In the genomic region with DNA sequence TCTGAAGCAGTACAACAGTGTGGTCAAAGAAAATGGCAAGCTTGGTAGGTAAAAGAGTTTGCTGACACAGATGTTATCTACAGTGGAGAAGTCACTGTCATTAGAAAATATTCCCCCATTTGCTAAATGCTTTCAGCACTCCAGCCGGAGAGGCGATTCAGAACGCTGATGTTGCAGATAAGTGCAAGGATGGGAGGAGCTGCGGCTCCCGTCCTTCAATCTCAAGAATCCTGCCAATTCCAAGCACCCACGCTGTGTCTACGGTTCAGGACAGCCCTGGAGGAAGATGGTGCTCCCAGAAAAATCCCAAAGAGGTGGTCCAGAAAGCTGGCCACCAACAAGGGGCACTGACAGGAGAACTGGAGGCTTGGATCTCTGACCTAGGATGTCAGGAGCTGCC, we compare ENCODE assay signal across 17 cellular contexts.
A peak's percentile ranks its signal among the peaks of the same experiment; 100 is the strongest.
DNase-seq lines count a peak whose midpoint lies in the region; ATAC-seq, FAIRE-seq and TF ChIP-seq lines count a peak whose summit lies in the region.
"Had no signal": no experiment of that assay in that cellular context is flagged by ENCODE, and none has a peak within 500 bp of the region (broad histone marks: within the 10 kb centered on the region; RNA-seq: fewer than 3 reads in every experiment).

No MANE protein-coding gene starts in this region.

- peak overlapping the region in 1 of 8 donors; percentile 8 for H3K4me3 Mint-ChIP-seq in CD4-positive, alpha-beta memory T cell

- no peak overlapping the region for H3K23ac ChIP-seq in IMR-90 (ENCODE audit: low read depth, low read length)

- H2BK15ac ChIP-seq in IMR-90 (ENCODE audit: low read depth, low read length) = no peak overlapping the region

- TF ChIP-seq POLR2A in IMR-90 (IDR thresholded peaks at IDR 0.05; ENCODE audit: low read depth, low read length) = no peak

- DNase-seq in CD4-positive, alpha-beta memory T cell = no peak
- no peak for DNase-seq in IMR-90
- no peak for DNase-seq in keratinocyte (ENCODE audit: low read depth, low spot score)
- no peak for DNase-seq in hepatic stellate cell (ENCODE audit: low spot score)
- DNase-seq in NCI-H510A treated with DMSO at 0.1 percent for 48 hours (lab: John Stamatoyannopoulos, UW) = no peak
- DNase-seq: BE2C, GDM1, GOT3, MM.1S, NCI-H1092 treated with DMSO at 0.1 percent for 48 hours, NCI-H2081 treated with DMSO at 0.1 percent for 48 hours, NCI-H524 had no signal

- no peaks in the 10 kb centered on the region for H3K79me2 ChIP-seq in keratinocyte (ENCODE audit: control insufficient read depth, insufficient read depth, low read length)

- H2BK20ac ChIP-seq in IMR-90 (ENCODE audit: low read depth, low read length) = no peak overlapping the region

- no peaks in the 10 kb centered on the region for H3K9me3 Mint-ChIP-seq in CD4-positive, alpha-beta memory T cell

- H3K9ac ChIP-seq in IMR-90 (ENCODE audit: low read depth, low read length) = no peak overlapping the region
- H3K9ac ChIP-seq in keratinocyte (ENCODE audit: control insufficient read depth, extremely low read depth, insufficient read depth, low read length) = no peak overlapping the region

- no peak overlapping the region for H3K18ac ChIP-seq in IMR-90 (ENCODE audit: low read depth, low read length)

- BruUV-seq in IMR-90 (replicated peaks; lab: Mats Ljungman, UMichigan) = no TSS peak

- dilution Hi-C loops in IMR-90 (cut with HindIII; ENCODE audit: low sequenced_read_pairs, unreplicated experiment) (no loop called here), keratinocyte (cut with MboI; ENCODE audit: extremely low pct_ligation_motif_present, low sequenced_read_pairs) (no loop called here)

- ATAC-seq in IMR-90 (ENCODE audit: low read depth) = no peak
- no peak for ATAC-seq in GM18520 (IDR thresholded peaks at IDR 0.05; ENCODE audit: unreplicated experiment)

- WGBS in IMR-90 (ENCODE audit: extremely low coverage in 2 of 2, insufficient read length in 1 of 2), 2 experiments = 69% methylated on average over 3 of the region's 7 CpGs; no CpG with 5 or more reads in 1 of the 2 experiments

- no peak for TF ChIP-seq RAD21 in IMR-90 (IDR thresholded peaks at IDR 0.05; ENCODE audit: low read length)

- H3K79me1 ChIP-seq in IMR-90 (ENCODE audit: low read depth in 1 of 2, low read length in 2 of 2) = no peaks in the 10 kb centered on the region

- intact Hi-C loops in CD4-positive, alpha-beta memory T cell (cut with micrococcal nuclease) = loop anchor here (2.0 kb wide), 1 partner anchor 29 kb away; no protein-coding TSS in a partner anchor
- intact Hi-C loops in IMR-90 (cut with micrococcal nuclease) = no loop called here

- no peak overlapping the region for H2AK5ac ChIP-seq in IMR-90 (ENCODE audit: low read depth, low read length)

- no peak overlapping the region for H4K91ac ChIP-seq in IMR-90 (ENCODE audit: insufficient read depth, low read depth, low read length)

- H3K14ac ChIP-seq in IMR-90 (replicated peaks; ENCODE audit: low read depth, low read length) = no peak overlapping the region

- peaks cover 49% of the 10 kb centered on the region for H3K4me1 ChIP-seq in CD4-positive, alpha-beta memory T cell (ENCODE audit: insufficient read depth, low read length)
- H3K4me1 ChIP-seq in IMR-90 (ENCODE audit: control insufficient read depth, insufficient read depth, low read length) = no peaks in the 10 kb centered on the region
- no peaks in the 10 kb centered on the region for H3K4me1 ChIP-seq in keratinocyte (ENCODE audit: control insufficient read depth, extremely low read depth, insufficient read depth, low read length)
- H3K4me1 ChIP-seq: BE2C, SJSA1 had no signal

- FAIRE-seq in keratinocyte (lab: Jason Lieb, UNC) = peak; percentile 5
- FAIRE-seq: GM12891, GM18507 had no signal

- H3K4me1 Mint-ChIP-seq in CD4-positive, alpha-beta memory T cell = peaks cover 39 to 63% (median 50%) of the 10 kb centered on the region in 4 donors

- no peak overlapping the region for H2AK9ac ChIP-seq in IMR-90 (replicated peaks; ENCODE audit: low read depth, low read length, poor library complexity)

- no peak overlapping the region for H4K5ac ChIP-seq in IMR-90 (ENCODE audit: low read depth, low read length)

- no peak overlapping the region for H4K8ac ChIP-seq in IMR-90 (ENCODE audit: low read depth in 2 of 2, low read length in 2 of 2)

- TF ChIP-seq CTCF in IMR-90 (conservative IDR thresholded peaks at IDR 0.05; ENCODE audit: low read depth, low read length) (no peak), keratinocyte (optimal IDR thresholded peaks at IDR 0.05 in 1 of 3, IDR thresholded peaks at IDR 0.05 in 1 of 3, conservative IDR thresholded peaks at IDR 0.05 in 1 of 3; ENCODE audit: extremely low read depth in 1 of 3, insufficient read depth in 2 of 3, low read length in 3 of 3) (no peak)

- peak overlapping the region; percentile 12 for H3K27ac ChIP-seq in CD4-positive, alpha-beta memory T cell (ENCODE audit: low read depth, low read length)
- H3K27ac ChIP-seq in IMR-90 (ENCODE audit: insufficient read depth, low read length) (no peak overlapping the region), keratinocyte (ENCODE audit: control insufficient read depth, insufficient read depth, low read length) (no peak overlapping the region), skin epidermis (peak overlapping the region in 11 of 21 experiments; percentile 17 to 77 (median 63))
- H3K27ac ChIP-seq: SJSA1 had no signal

- no peak overlapping the region for H3K56ac ChIP-seq in IMR-90 (ENCODE audit: extremely low read depth, insufficient read depth, low read length)

- H3K4me2 ChIP-seq in IMR-90 (ENCODE audit: low read depth, low read length) (no peak overlapping the region), keratinocyte (ENCODE audit: control insufficient read depth, extremely low read depth, insufficient read depth, low read depth, low read length) (no peak overlapping the region)

- H4K20me1 ChIP-seq in IMR-90 (ENCODE audit: insufficient read depth, low read length) (no peaks in the 10 kb centered on the region), keratinocyte (ENCODE audit: control insufficient read depth, extremely low read depth, insufficient read depth, low read length) (no peaks in the 10 kb centered on the region)

- POLR2A ChIA-PET in CD4-positive, alpha-beta memory T cell (lab: Charles Lee; ENCODE audit: partially characterized antibody) = interaction anchor here (4.5 to 8.8 kb wide), 3 partner anchors 29 to 75 kb away, joined by 36 to 112 read pairs (median 90); partner anchors contain the start of gene ZFP36L1
- POLR2A ChIA-PET in IMR-90 (lab: Charles Lee; ENCODE audit: unreplicated experiment) = no interaction called here

- in situ Hi-C loops in IMR-90 (cut with MboI; ENCODE audit: low sequenced_read_pairs) = no loop called here

- no peaks in the 10 kb centered on the region for H3K9me3 ChIP-seq in CD4-positive, alpha-beta memory T cell (ENCODE audit: control insufficient read depth in 1 of 2, low read length in 2 of 2)
- H3K9me3 ChIP-seq in IMR-90 (ENCODE audit: control insufficient read depth, insufficient read depth, low read length) (no peaks in the 10 kb centered on the region), keratinocyte (ENCODE audit: control insufficient read depth, low read depth, low read length) (no peaks in the 10 kb centered on the region)
- H3K9me3 ChIP-seq: BE2C, SJSA1 had no signal

- H3K9me1 ChIP-seq in IMR-90 (ENCODE audit: insufficient read depth, low read length) (no peaks in the 10 kb centered on the region), keratinocyte (ENCODE audit: control insufficient read depth, extremely low read depth, insufficient read depth, low read length) (no peaks in the 10 kb centered on the region)

- H2AFZ ChIP-seq in IMR-90 (replicated peaks; ENCODE audit: low read length, poor library complexity) (peak overlapping the region; percentile 14), keratinocyte (ENCODE audit: control insufficient read depth, low read length) (peak overlapping the region; percentile 12)

- H2BK5ac ChIP-seq in IMR-90 (ENCODE audit: low read depth, low read length, poor library complexity, severe bottlenecking) = no peak overlapping the region

- no peaks in the 10 kb centered on the region for H3K36me3 ChIP-seq in CD4-positive, alpha-beta memory T cell (ENCODE audit: insufficient read depth, low read length)
- H3K36me3 ChIP-seq in IMR-90 (ENCODE audit: control insufficient read depth, insufficient read depth, low read length) (no peaks in the 10 kb centered on the region), keratinocyte (ENCODE audit: control insufficient read depth in 2 of 2, extremely low read depth in 1 of 2, insufficient read depth in 2 of 2, low read length in 2 of 2) (no peaks in the 10 kb centered on the region)
- H3K36me3 ChIP-seq: BE2C, SJSA1 had no signal

- no peaks in the 10 kb centered on the region for H3K27me3 Mint-ChIP-seq in CD4-positive, alpha-beta memory T cell

- peak overlapping the region in 6 of 7 donors; percentile 48 to 89 (median 85) for H3K27ac Mint-ChIP-seq in CD4-positive, alpha-beta memory T cell

- no peaks in the 10 kb centered on the region for H3K36me3 Mint-ChIP-seq in CD4-positive, alpha-beta memory T cell

- no peaks in the 10 kb centered on the region for H3K27me3 ChIP-seq in CD4-positive, alpha-beta memory T cell (ENCODE audit: insufficient read depth, low read length)
- no peaks in the 10 kb centered on the region; the same call in 1 of the 2 replicates for H3K27me3 ChIP-seq in IMR-90 (ENCODE audit: control insufficient read depth, insufficient read depth, low read length)
- H3K27me3 ChIP-seq in keratinocyte (ENCODE audit: control insufficient read depth, extremely low read depth, insufficient read depth, low read length) = no peaks in the 10 kb centered on the region
- H3K27me3 ChIP-seq: BE2C, SJSA1 had no signal

- H2BK120ac ChIP-seq in IMR-90 (ENCODE audit: low read depth, low read length) = no peak overlapping the region

- H3K4ac ChIP-seq in IMR-90 (ENCODE audit: low read depth, low read length) = no peak overlapping the region

- no peak overlapping the region for H3K4me3 ChIP-seq in CD4-positive, alpha-beta memory T cell (ENCODE audit: low read length in 2 of 2)
- H3K4me3 ChIP-seq in IMR-90 (ENCODE audit: insufficient read depth, low read depth, low read length) (no peak overlapping the region), keratinocyte (ENCODE audit: control insufficient read depth in 2 of 3, extremely low read depth in 1 of 3, insufficient read depth in 2 of 3, low read depth in 1 of 3, low read length in 3 of 3) (no peak overlapping the region), skin epidermis (no peak overlapping the region)
- H3K4me3 ChIP-seq: SJSA1 had no signal

- CTCF ChIA-PET in CD4-positive, alpha-beta memory T cell (lab: Charles Lee; ENCODE audit: partially characterized antibody) = no interaction called here
- CTCF ChIA-PET in IMR-90 (lab: Yijun Ruan, JAX) = no interaction called here

TF ChIP-seq in IMR-90, 13 proteins besides CTCF, POLR2A, EP300 and RAD21:
- TF ChIP-seq MAFK (IDR thresholded peaks at IDR 0.05; ENCODE audit: low read depth, low read length) (peak; percentile 50; the same call in 1 of the 2 replicates), CHD1 (IDR thresholded peaks at IDR 0.05; ENCODE audit: low read depth, low read length) (no peak), NFE2L2 (IDR thresholded peaks at IDR 0.05; ENCODE audit: low read depth, low read length) (no peak), RFX5 (IDR thresholded peaks at IDR 0.05; ENCODE audit: low read depth, low read length) (no peak), FOS (IDR thresholded peaks at IDR 0.05; ENCODE audit: low read depth, low read length) (no peak)
TF ChIP-seq in IMR-90: peak in this region for 1.

Comparison
In these comparisons a context has a peak if more than half of its experiments do, and no peak if none do; other contexts are left out.
1. H3K27ac ChIP-seq: peak in CD4-positive, alpha-beta memory T cell (single experiment) and skin epidermis (11 of 21); none in IMR-90 (single experiment) and keratinocyte (single experiment).